In genomic region chr19:46201413-46202310, GRCh38 we compare ENCODE assay signal across 14 cellular contexts. TPM values are rescaled to one million over a fixed set of nuclear protein-coding genes. Genes with fewer than 3 reads are reported as not detected.
DNase-seq lines count a peak whose midpoint lies in the region; ATAC-seq lines count a peak whose summit lies in the region.
"Had no signal": no experiment of that assay in that cellular context is flagged by ENCODE, and none has a peak within 500 bp of the region (broad histone marks: within the 10 kb centered on the region; RNA-seq: fewer than 3 reads in every experiment).

No MANE protein-coding gene starts in this region.

- no peak for DNase-seq in stimulated activated naive CD8-positive, alpha-beta T cell treated with anti-CD3 and anti-CD28 coated beads, Interleukin-15, Interleukin-2, amounts not matched to agents 100 U/mL and 50 U/mL, for 24 hours
- DNase-seq in T-helper 17 cell (no peak), left kidney (ENCODE audit: low read depth, low spot score) (peak; percentile 33), middle frontal gyrus (ENCODE audit: extremely low spot score, low spot score) (no peak), epidermal melanocyte (ENCODE audit: insufficient read length, low spot score) (no peak)
- DNase-seq: activated CD8-positive, alpha-beta T cell treated with anti-CD3 and anti-CD28 coated beads, Interleukin-2, amount 10 ng/mL, durations not matched to agents 7 days and 5 days; IMR-90; occipital lobe had no signal

- peak overlapping the region; percentile 5 for H3K27ac Mint-ChIP-seq in stimulated activated naive CD8-positive, alpha-beta T cell treated with anti-CD3 and anti-CD28 coated beads, Interleukin-15, Interleukin-2, amounts not matched to agents 100 ng/mL and 50 ng/mL, for 24 hours
- H3K27ac Mint-ChIP-seq in T-helper 17 cell, result peak overlapping the region; percentile 44
- H3K27ac Mint-ChIP-seq: activated CD8-positive, alpha-beta T cell treated with anti-CD3 and anti-CD28 coated beads, Interleukin-2, amount 10 ng/mL, durations not matched to agents 7 days and 5 days; mesothelial cell of epicardium had no signal

- no peak overlapping the region for H3K4me3 Mint-ChIP-seq in stimulated activated naive CD8-positive, alpha-beta T cell treated with anti-CD3 and anti-CD28 coated beads, Interleukin-15, Interleukin-2, amounts not matched to agents 100 ng/mL and 50 ng/mL, for 24 hours
- no peak overlapping the region for H3K4me3 Mint-ChIP-seq in T-helper 17 cell
- H3K4me3 Mint-ChIP-seq: activated CD8-positive, alpha-beta T cell treated with anti-CD3 and anti-CD28 coated beads, Interleukin-2, amount 10 ng/mL, durations not matched to agents 7 days and 5 days; mesothelial cell of epicardium had no signal

- H3K36me3 Mint-ChIP-seq in stimulated activated naive CD8-positive, alpha-beta T cell treated with anti-CD3 and anti-CD28 coated beads, Interleukin-15, Interleukin-2, amounts not matched to agents 100 ng/mL and 50 ng/mL, for 24 hours (ENCODE audit: low read depth), result no peaks in the 10 kb centered on the region
- H3K36me3 Mint-ChIP-seq in T-helper 17 cell (ENCODE audit: low read depth), result peaks cover 17% of the 10 kb centered on the region
- H3K36me3 Mint-ChIP-seq: mesothelial cell of epicardium had no signal

- no peak for ATAC-seq in stimulated activated naive CD8-positive, alpha-beta T cell treated with anti-CD3 and anti-CD28 coated beads, Interleukin-15, Interleukin-2, amounts not matched to agents 100 U/mL and 50 U/mL, for 24 hours
- ATAC-seq in T-helper 17 cell (no peak), GM19455 (IDR thresholded peaks at IDR 0.05; ENCODE audit: unreplicated experiment) (no peak), HG03196 (IDR thresholded peaks at IDR 0.05; ENCODE audit: unreplicated experiment) (no peak)
- ATAC-seq: activated CD8-positive, alpha-beta T cell treated with anti-CD3 and anti-CD28 coated beads, Interleukin-2, amount 10 ng/mL, durations not matched to agents 7 days and 5 days; gastroesophageal sphincter had no signal

- no peaks in the 10 kb centered on the region for H3K9me3 Mint-ChIP-seq in stimulated activated naive CD8-positive, alpha-beta T cell treated with anti-CD3 and anti-CD28 coated beads, Interleukin-15, Interleukin-2, amounts not matched to agents 100 ng/mL and 50 ng/mL, for 24 hours

- H3K27me3 Mint-ChIP-seq in stimulated activated naive CD8-positive, alpha-beta T cell treated with anti-CD3 and anti-CD28 coated beads, Interleukin-15, Interleukin-2, amounts not matched to agents 100 ng/mL and 50 ng/mL, for 24 hours, result peaks cover 39% of the 10 kb centered on the region
- H3K27me3 Mint-ChIP-seq in T-helper 17 cell, result peaks cover 65% of the 10 kb centered on the region

- H3K4me1 Mint-ChIP-seq in stimulated activated naive CD8-positive, alpha-beta T cell treated with anti-CD3 and anti-CD28 coated beads, Interleukin-15, Interleukin-2, amounts not matched to agents 100 ng/mL and 50 ng/mL, for 24 hours (ENCODE audit: low read depth), result no peaks in the 10 kb centered on the region
- peaks cover 14% of the 10 kb centered on the region for H3K4me1 Mint-ChIP-seq in T-helper 17 cell

- H3K9me3 ChIP-seq in T-helper 17 cell (ENCODE audit: control insufficient read depth, low read length, poor library complexity, severe bottlenecking), result no peaks in the 10 kb centered on the region
- H3K9me3 ChIP-seq: gastroesophageal sphincter, tibial nerve had no signal

RNA-seq across cellular contexts. Expression of gene IGFL1, which starts 27.9 kb away (rescaled TPM):
- not detected for total RNA-seq in T-helper 17 cell
- total RNA-seq: activated CD8-positive, alpha-beta T cell treated with anti-CD3 and anti-CD28 coated beads, Interleukin-2, amount 10 ng/mL, durations not matched to agents 7 days and 5 days; IMR-90; occipital lobe; tibial nerve had no signal

RNA-seq across cellular contexts. Expression of gene IGFL2, which starts 53.6 kb away (rescaled TPM):
- under 1 TPM in 1 of 2 donors, not detected in 1; 0.72 TPM for total RNA-seq in T-helper 17 cell
- total RNA-seq: activated CD8-positive, alpha-beta T cell treated with anti-CD3 and anti-CD28 coated beads, Interleukin-2, amount 10 ng/mL, durations not matched to agents 7 days and 5 days; gastroesophageal sphincter; IMR-90 had no signal
